In genomic region chr2:96207073-96207777, GRCh38 we compare ENCODE assay signal across 8 cellular contexts. TPM values are rescaled to one million over a fixed set of nuclear protein-coding genes. Genes with fewer than 3 reads are reported as not detected.
DNase-seq lines count a peak whose midpoint lies in the region; ATAC-seq and TF ChIP-seq lines count a peak whose summit lies in the region.

No MANE protein-coding gene starts in this region.

- H3K14ac ChIP-seq in trophoblast cell (ENCODE audit: low read length), result no peak overlapping the region

- CTCF ChIA-PET in RWPE1 (lab: Yijun Ruan, JAX), result no interaction called here

- peak overlapping the region; percentile 14 for H2BK5ac ChIP-seq in trophoblast cell (ENCODE audit: low read depth, low read length, poor library complexity)

- H3K23ac ChIP-seq in trophoblast cell (ENCODE audit: low read length), result no peak overlapping the region

- no peak overlapping the region for H2BK120ac ChIP-seq in trophoblast cell (ENCODE audit: insufficient read depth, low read length, poor library complexity)

- H3K4me3 ChIP-seq in esophagus (ENCODE audit: low read depth in 1 of 2, low read length in 2 of 2) (peak overlapping the region; percentile 58 to 90), trophoblast cell (ENCODE audit: low read depth, low read length) (peak overlapping the region; percentile 86)

- H3K27ac ChIP-seq in RWPE1, result peak overlapping the region; percentile 96; the same call in 1 of the 2 replicates
- H3K27ac ChIP-seq in esophagus (ENCODE audit: low read depth in 2 of 2, low read length in 1 of 2), result peak overlapping the region; percentile 16 to 97
- H3K27ac ChIP-seq in trophoblast cell (ENCODE audit: low read depth, low read length), result peak overlapping the region; percentile 94

- H3K79me2 ChIP-seq in trophoblast cell (ENCODE audit: control insufficient read depth, insufficient read depth, low read length, poor library complexity), result peaks cover 26% of the 10 kb centered on the region

- peak overlapping the region; percentile 77 for H3K4me2 ChIP-seq in trophoblast cell (ENCODE audit: low read length)

- H3K4me1 ChIP-seq in esophagus (ENCODE audit: control insufficient read depth in 2 of 2, insufficient read depth in 2 of 2, low read length in 1 of 2) (peaks cover 5 to 7% of the 10 kb centered on the region in 2 donors), trophoblast cell (ENCODE audit: control insufficient read depth in 1 of 2, insufficient read depth in 2 of 2, low read length in 2 of 2) (peaks cover 10 to 16% of the 10 kb centered on the region in 2 experiments)

- WGBS in esophagus, 2 donors, result 8 to 10% methylated on average over 11 of the region's 11 CpGs
- no CpG with 5 or more reads among the region's 11 CpGs for WGBS in trophoblast cell (ENCODE audit: extremely low coverage, insufficient coverage, insufficient read length)

- H3K27me3 ChIP-seq in esophagus (ENCODE audit: control insufficient read depth in 1 of 2, insufficient read depth in 2 of 2, low read length in 2 of 2) (no peaks in the 10 kb centered on the region), trophoblast cell (ENCODE audit: insufficient read depth, low read length) (no peaks in the 10 kb centered on the region)

- H2BK12ac ChIP-seq in trophoblast cell (ENCODE audit: low read length), result no peak overlapping the region

- H2AFZ ChIP-seq in trophoblast cell (ENCODE audit: insufficient read depth, low read length, poor library complexity), result no peak overlapping the region

- peak overlapping the region; percentile 93 for H3K4ac ChIP-seq in trophoblast cell (ENCODE audit: low read depth, low read length)

- no peak overlapping the region for H4K8ac ChIP-seq in trophoblast cell (ENCODE audit: low read depth, low read length)

- peak overlapping the region; percentile 80 for H3K9ac ChIP-seq in trophoblast cell (ENCODE audit: low read length)

- ATAC-seq in GM21576 (IDR thresholded peaks at IDR 0.05; ENCODE audit: unreplicated experiment), result no peak
- no peak for ATAC-seq in HG02885 (IDR thresholded peaks at IDR 0.05; ENCODE audit: poor library complexity, unreplicated experiment)
- ATAC-seq in HG02852 (IDR thresholded peaks at IDR 0.05; ENCODE audit: unreplicated experiment), result no peak

- H2AK5ac ChIP-seq in trophoblast cell (ENCODE audit: low read length), result no peak overlapping the region

- H4K91ac ChIP-seq in trophoblast cell (ENCODE audit: low read depth, low read length), result no peak overlapping the region

- H3K9me3 ChIP-seq in esophagus (ENCODE audit: control insufficient read depth in 2 of 2, insufficient read depth in 1 of 2, low read depth in 1 of 2, low read length in 1 of 2) (no peaks in the 10 kb centered on the region), trophoblast cell (ENCODE audit: insufficient read depth, low read depth, low read length) (no peaks in the 10 kb centered on the region)

- no peaks in the 10 kb centered on the region for H3K36me3 ChIP-seq in esophagus (ENCODE audit: control insufficient read depth in 2 of 2, insufficient read depth in 2 of 2, low read length in 1 of 2)
- H3K36me3 ChIP-seq in trophoblast cell (ENCODE audit: control insufficient read depth in 1 of 2, insufficient read depth in 2 of 2, low read length in 2 of 2), result peaks cover 2 to 4% of the 10 kb centered on the region in 2 experiments

- H4K12ac ChIP-seq in trophoblast cell (ENCODE audit: low read depth, low read length), result no peak overlapping the region

- H3K18ac ChIP-seq in trophoblast cell (ENCODE audit: low read length), result no peak overlapping the region

- H3K79me1 ChIP-seq in trophoblast cell (ENCODE audit: low read length), result peaks cover 6% of the 10 kb centered on the region

- POLR2A ChIA-PET in RWPE1 (lab: Yijun Ruan, JAX; ENCODE audit: low non-redundant PET), result no interaction called here

- DNase-seq in ELF-1 (ENCODE audit: low read depth, low spot score) (peak; percentile 46), RWPE1 (ENCODE audit: low spot score) (no peak), trophoblast cell (peak in 1 of 2 donors; percentile 38), NOMO-1 (lab: John Stamatoyannopoulos, UW; ENCODE audit: unreplicated experiment in 2 of 2) (no peak)

- no peak for TF ChIP-seq CTCF in RWPE1 (conservative IDR thresholded peaks at IDR 0.05; ENCODE audit: low read depth)

RNA-seq across cellular contexts. Expression of gene STARD7, which starts 1.4 kb away (rescaled TPM):
- 10 to 100 TPM; 21.5 to 34.9 TPM for polyA plus RNA-seq in esophagus
- polyA plus RNA-seq in trophoblast cell (2013), result 70.0 and 72.7 TPM in 2 replicates

RNA-seq across cellular contexts. Expression of gene TMEM127, which starts 58.6 kb away (rescaled TPM):
- 10 to 100 TPM; 25.8 to 29.3 TPM for polyA plus RNA-seq in esophagus
- 36.6 and 38.2 TPM in 2 replicates for polyA plus RNA-seq in trophoblast cell (2013)

RNA-seq across cellular contexts. Expression of gene CIAO1, which starts 58.8 kb away (rescaled TPM):
- 10 to 100 TPM; 25.3 to 38.7 TPM for polyA plus RNA-seq in esophagus
- polyA plus RNA-seq in trophoblast cell (2013), result 43.1 and 43.2 TPM in 2 replicates
